15 cellular contexts compared by ENCODE assay signal in genomic region chr4:41142356-41142755, GRCh38.
DNase-seq lines count a peak whose midpoint lies in the region; ATAC-seq and TF ChIP-seq lines count a peak whose summit lies in the region.
"Had no signal": no experiment of that assay in that cellular context is flagged by ENCODE, and none has a peak within 500 bp of the region (broad histone marks: within the 10 kb centered on the region; RNA-seq: fewer than 3 reads in every experiment).

No MANE protein-coding gene starts in this region.

- H3K9me3 ChIP-seq in RWPE2 (ENCODE audit: severe bottlenecking) (no peaks in the 10 kb centered on the region), esophagus (ENCODE audit: control insufficient read depth in 2 of 2, insufficient read depth in 1 of 2, low read depth in 1 of 2, low read length in 1 of 2) (no peaks in the 10 kb centered on the region), muscle layer of colon (ENCODE audit: low read length) (no peaks in the 10 kb centered on the region), testis (no peaks in the 10 kb centered on the region)
- H3K9me3 ChIP-seq: neutrophil had no signal

- H3K4me1 Mint-ChIP-seq in natural killer cell treated with Interleukin-12 subunit alpha and Interleukin-12 subunit beta and Interleukin-15 and Interleukin-18, amount 100 ng/mL, for 72 hours (ENCODE audit: low read depth in 2 of 2) = no peaks in the 10 kb centered on the region
- H3K4me1 Mint-ChIP-seq: activated naive CD4-positive, alpha-beta T cell treated with anti-CD3 and anti-CD28 coated beads, Interleukin-2, amount 50 U/mL, for 24 hours; CD4-positive, CD25-positive, alpha-beta regulatory T cell had no signal

- intact Hi-C loops in testis (cut with DNase I; ENCODE audit: low total_unique reads) = no loop called here

- H3K36me3 Mint-ChIP-seq in natural killer cell treated with Interleukin-12 subunit alpha and Interleukin-12 subunit beta and Interleukin-15 and Interleukin-18, amount 100 ng/mL, for 72 hours = no peaks in the 10 kb centered on the region
- H3K36me3 Mint-ChIP-seq: activated naive CD4-positive, alpha-beta T cell treated with anti-CD3 and anti-CD28 coated beads, Interleukin-2, amount 50 U/mL, for 24 hours; CD4-positive, CD25-positive, alpha-beta regulatory T cell had no signal

- ATAC-seq in RWPE2 (ENCODE audit: low read depth) = no peak
- no peak for ATAC-seq in HG03442 (IDR thresholded peaks at IDR 0.05; ENCODE audit: unreplicated experiment)
- no peak for ATAC-seq in HG02642 (IDR thresholded peaks at IDR 0.05; ENCODE audit: poor library complexity, unreplicated experiment)
- ATAC-seq in natural killer cell treated with Interleukin-12 subunit alpha and Interleukin-12 subunit beta and Interleukin-15 and Interleukin-18, amount 100 ng/mL, for 72 hours = no peak
- ATAC-seq in GM18873 (IDR thresholded peaks at IDR 0.05; ENCODE audit: low FRiP score, unreplicated experiment) = no peak

- no peak for TF ChIP-seq POLR2A in testis (IDR thresholded peaks at IDR 0.05)

- no peak overlapping the region for H3K27ac Mint-ChIP-seq in natural killer cell treated with Interleukin-12 subunit alpha and Interleukin-12 subunit beta and Interleukin-15 and Interleukin-18, amount 100 ng/mL, for 72 hours
- H3K27ac Mint-ChIP-seq: activated naive CD4-positive, alpha-beta T cell treated with anti-CD3 and anti-CD28 coated beads, Interleukin-2, amount 50 U/mL, for 24 hours; CD4-positive, CD25-positive, alpha-beta regulatory T cell had no signal

- H3K27me3 Mint-ChIP-seq in natural killer cell treated with Interleukin-12 subunit alpha and Interleukin-12 subunit beta and Interleukin-15 and Interleukin-18, amount 100 ng/mL, for 72 hours = no peaks in the 10 kb centered on the region
- H3K27me3 Mint-ChIP-seq: CD4-positive, CD25-positive, alpha-beta regulatory T cell had no signal

- no peaks in the 10 kb centered on the region for H3K27me3 ChIP-seq in RWPE2 (ENCODE audit: insufficient read depth, poor library complexity, severe bottlenecking)
- no peaks in the 10 kb centered on the region for H3K27me3 ChIP-seq in esophagus (ENCODE audit: control insufficient read depth in 1 of 2, insufficient read depth in 2 of 2, low read length in 2 of 2)
- H3K27me3 ChIP-seq in muscle layer of colon (ENCODE audit: control insufficient read depth in 1 of 2, insufficient read depth in 2 of 2, low read length in 2 of 2) = no peaks in the 10 kb centered on the region
- no peaks in the 10 kb centered on the region for H3K27me3 ChIP-seq in testis

- TF ChIP-seq CTCF in RWPE2 (IDR thresholded peaks at IDR 0.05; ENCODE audit: poor library complexity, severe bottlenecking) (no peak), testis (IDR thresholded peaks at IDR 0.05) (no peak)

- no peak overlapping the region for H3K4me3 ChIP-seq in RWPE2 (ENCODE audit: severe bottlenecking)
- no peak overlapping the region for H3K4me3 ChIP-seq in esophagus (ENCODE audit: low read depth in 1 of 2, low read length in 2 of 2)
- H3K4me3 ChIP-seq in muscle layer of colon (ENCODE audit: low read depth in 1 of 2, low read length in 2 of 2) = peak overlapping the region in 1 of 2 donors; percentile 33
- H3K4me3 ChIP-seq in testis = no peak overlapping the region

- peak overlapping the region; percentile 97 for H3K27ac ChIP-seq in RWPE2 (ENCODE audit: poor library complexity, severe bottlenecking)
- peak overlapping the region; percentile 57 to 81 for H3K27ac ChIP-seq in esophagus (ENCODE audit: low read depth in 2 of 2, low read length in 1 of 2)
- peak overlapping the region; percentile 90 for H3K27ac ChIP-seq in muscle layer of colon (ENCODE audit: low read depth, low read length)
- H3K27ac ChIP-seq in testis = peak overlapping the region in 1 of 2 donors; percentile 80
- H3K27ac ChIP-seq: neutrophil had no signal

- 36 to 43% methylated on average over 5 of the region's 5 CpGs for WGBS in esophagus, 2 donors
- 49 to 52% methylated on average over 5 of the region's 5 CpGs for whole genome bisulfite sequencing in testis, 2 donors

- H3K36me3 ChIP-seq in RWPE2 (ENCODE audit: low read depth) = peaks cover 50% of the 10 kb centered on the region
- no peaks in the 10 kb centered on the region for H3K36me3 ChIP-seq in esophagus (ENCODE audit: control insufficient read depth in 2 of 2, insufficient read depth in 2 of 2, low read length in 1 of 2)
- H3K36me3 ChIP-seq in muscle layer of colon (ENCODE audit: insufficient read depth, low read length) = no peaks in the 10 kb centered on the region
- no peaks in the 10 kb centered on the region for H3K36me3 ChIP-seq in testis (ENCODE audit: low read depth, missing control alignments)
- H3K36me3 ChIP-seq: neutrophil had no signal

- DNase-seq in RWPE2 (ENCODE audit: low spot score) (no peak), testis (peak; percentile 58)
- no peak for DNase-seq in natural killer cell treated with Interleukin-12 subunit alpha and Interleukin-12 subunit beta and Interleukin-15 and Interleukin-18, amount 100 ng/mL, for 72 hours (ENCODE audit: low spot score)
- DNase-seq: activated CD4-positive, alpha-beta T cell treated with anti-CD3 and anti-CD28 coated beads, Interleukin-2, amount 50 U/mL, for 4 hours; CD4-positive, CD25-positive, alpha-beta regulatory T cell; endodermal cell; NCI-H1436 treated with DMSO at 0.1 percent for 48 hours; T-helper 1 cell had no signal

- H3K9ac ChIP-seq in muscle layer of colon (ENCODE audit: low read length) = no peak overlapping the region

- H3K4me1 ChIP-seq in RWPE2 (ENCODE audit: insufficient read depth, poor library complexity, severe bottlenecking) = peaks cover 52% of the 10 kb centered on the region
- peaks cover 0 to 6% of the 10 kb centered on the region in 2 donors for H3K4me1 ChIP-seq in esophagus (ENCODE audit: control insufficient read depth in 2 of 2, insufficient read depth in 2 of 2, low read length in 1 of 2)
- H3K4me1 ChIP-seq in muscle layer of colon (ENCODE audit: insufficient read depth, low read length) = peaks cover 54% of the 10 kb centered on the region
- H3K4me1 ChIP-seq in testis = peaks cover 22% of the 10 kb centered on the region

- no peak overlapping the region for H3K4me3 Mint-ChIP-seq in natural killer cell treated with Interleukin-12 subunit alpha and Interleukin-12 subunit beta and Interleukin-15 and Interleukin-18, amount 100 ng/mL, for 72 hours
- H3K4me3 Mint-ChIP-seq: activated naive CD4-positive, alpha-beta T cell treated with anti-CD3 and anti-CD28 coated beads, Interleukin-2, amount 50 U/mL, for 24 hours; CD4-positive, CD25-positive, alpha-beta regulatory T cell; endodermal cell had no signal

- H3K9me3 Mint-ChIP-seq in natural killer cell treated with Interleukin-12 subunit alpha and Interleukin-12 subunit beta and Interleukin-15 and Interleukin-18, amount 100 ng/mL, for 72 hours = no peaks in the 10 kb centered on the region
- H3K9me3 Mint-ChIP-seq: activated naive CD4-positive, alpha-beta T cell treated with anti-CD3 and anti-CD28 coated beads, Interleukin-2, amount 50 U/mL, for 24 hours; endodermal cell had no signal
